11 cellular contexts compared by ENCODE assay signal in the genomic region with DNA sequence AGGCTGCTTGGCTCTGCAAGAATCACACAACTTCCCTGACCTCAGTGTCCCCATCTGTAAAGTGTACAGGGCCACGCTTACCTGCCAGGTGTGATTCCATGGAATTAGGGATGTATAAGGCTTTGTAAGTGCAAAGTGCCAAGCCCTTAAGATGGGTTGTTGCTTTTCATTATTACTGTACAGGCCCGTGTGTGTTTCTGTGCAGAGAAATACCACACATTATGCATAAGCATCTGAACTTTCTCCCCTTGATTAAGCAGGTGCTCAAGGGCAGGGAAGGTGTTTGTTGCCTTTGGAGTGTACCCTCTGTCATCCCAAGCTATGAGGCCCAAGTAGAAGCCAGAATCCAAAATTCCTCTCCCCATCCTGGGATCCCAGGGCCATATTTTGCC. TPM values are rescaled to one million over a fixed set of nuclear protein-coding genes. Genes with fewer than 3 reads are reported as not detected.
DNase-seq lines count a peak whose midpoint lies in the region; ATAC-seq, FAIRE-seq and TF ChIP-seq lines count a peak whose summit lies in the region.
"Had no signal": no experiment of that assay in that cellular context is flagged by ENCODE, and none has a peak within 500 bp of the region (broad histone marks: within the 10 kb centered on the region; RNA-seq: fewer than 3 reads in every experiment).

No MANE protein-coding gene starts in this region.

- in situ Hi-C loops in G401 (cut with HindIII; ENCODE audit: low sequenced_read_pairs), result no loop called here

- H3K27ac ChIP-seq in mucosa of rectum (ENCODE audit: low read depth in 2 of 2, low read length in 2 of 2), result peak overlapping the region; percentile 70 to 77
- H3K27ac ChIP-seq: GM23248 had no signal

- H3K4me1 ChIP-seq in mucosa of rectum (ENCODE audit: control insufficient read depth in 2 of 2, insufficient read depth in 2 of 2, low read length in 2 of 2), result peaks cover 4 to 7% of the 10 kb centered on the region in 2 donors

- peak overlapping the region; percentile 16 to 39 for H3K4me3 ChIP-seq in mucosa of rectum (ENCODE audit: low read length in 2 of 2)
- H3K4me3 ChIP-seq: GM23248 had no signal

- ATAC-seq in GM18907 (IDR thresholded peaks at IDR 0.05; ENCODE audit: unreplicated experiment), result peak; percentile 37
- ATAC-seq in GM21619 (IDR thresholded peaks at IDR 0.05; ENCODE audit: unreplicated experiment), result peak; percentile 42
- ATAC-seq in HG03378 (IDR thresholded peaks at IDR 0.05; ENCODE audit: unreplicated experiment), result peak; percentile 17
- ATAC-seq: WTC11 had no signal

- H3K9ac ChIP-seq in mucosa of rectum (ENCODE audit: low read depth in 1 of 2, low read length in 2 of 2), result no peak overlapping the region
- H3K9ac ChIP-seq: GM23248 had no signal

- H3K36me3 ChIP-seq in mucosa of rectum (ENCODE audit: control insufficient read depth in 2 of 2, insufficient read depth in 2 of 2, low read length in 2 of 2), result no peaks in the 10 kb centered on the region

- no peaks in the 10 kb centered on the region for H3K27me3 ChIP-seq in mucosa of rectum (ENCODE audit: control insufficient read depth in 2 of 2, insufficient read depth in 2 of 2, low read length in 2 of 2)

- TF ChIP-seq POLR2A in GM12891 (IDR thresholded peaks at IDR 0.05; ENCODE audit: low read depth, low read length), result no peak

- no peak for FAIRE-seq in GM12891 (lab: Jason Lieb, UNC)

- no peaks in the 10 kb centered on the region for H3K9me3 ChIP-seq in mucosa of rectum (ENCODE audit: control insufficient read depth in 2 of 2, low read length in 2 of 2)

- DNase-seq in GM12891 (ENCODE audit: insufficient read length, low spot score) (no peak), NCI-H1105 (lab: John Stamatoyannopoulos, UW) (no peak), G401 (ENCODE audit: low spot score) (no peak)
- DNase-seq: erythroblast, GM23248, occipital lobe had no signal

TF ChIP-seq in GM12891, 5 proteins besides CTCF, POLR2A, EP300 and RAD21:
- TF ChIP-seq POU2F2 (IDR thresholded peaks at IDR 0.05; ENCODE audit: low read depth, low read length) (no peak), SPI1 (IDR thresholded peaks at IDR 0.05; ENCODE audit: low read depth, low read length) (no peak)

RNA-seq across cellular contexts. Expression of a gene that starts 13.6 kb away (rescaled TPM):
- polyA plus RNA-seq in GM12891 (2012; ENCODE audit: low read depth, missing spikeins), result not detected
- not detected in 2 replicates for total RNA-seq in G401 (2014; rRNA removed; shearing (Covaris generic))
- total RNA-seq: WTC11 had no signal
